ENCODE assay signal across 9 cellular contexts in the genomic region with DNA sequence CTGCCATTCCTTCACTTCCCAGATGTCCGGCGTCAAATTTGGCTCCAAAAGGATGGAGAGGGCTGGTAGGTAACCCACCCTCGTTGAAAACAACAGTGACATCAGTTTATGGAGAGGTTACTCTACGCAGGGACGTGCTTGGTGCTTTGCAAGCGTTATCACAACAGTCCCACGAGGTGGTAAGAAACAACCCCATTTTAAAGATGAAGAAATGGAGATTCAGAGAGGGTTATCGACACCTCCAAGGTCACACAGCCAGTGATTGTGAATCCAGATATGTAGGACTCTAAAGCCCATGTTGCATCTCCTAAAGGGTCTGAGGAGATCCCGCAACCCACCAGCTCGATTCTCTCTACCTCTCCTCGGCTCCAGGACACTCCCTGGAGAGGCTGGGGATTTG. TPM values are rescaled to one million over a fixed set of nuclear protein-coding genes. Genes with fewer than 3 reads are reported as not detected.
DNase-seq lines count a peak whose midpoint lies in the region; ATAC-seq and TF ChIP-seq lines count a peak whose summit lies in the region.
"Had no signal": no experiment of that assay in that cellular context is flagged by ENCODE, and none has a peak within 500 bp of the region (broad histone marks: within the 10 kb centered on the region; RNA-seq: fewer than 3 reads in every experiment).

No MANE protein-coding gene starts in this region.

- H3K27me3 ChIP-seq in SJCRH30 = no peaks in the 10 kb centered on the region

- no peak for ATAC-seq in GM19023 (IDR thresholded peaks at IDR 0.05; ENCODE audit: unreplicated experiment)
- ATAC-seq in GM21619 (IDR thresholded peaks at IDR 0.05; ENCODE audit: unreplicated experiment) = no peak

- TF ChIP-seq POLR2A in erythroblast (IDR thresholded peaks at IDR 0.05; ENCODE audit: low read length) = no peak

- DNase-seq in NCI-H82 (lab: John Stamatoyannopoulos, UW) = peak; percentile 47
- DNase-seq in NCI-H82 treated with DMSO at 0.1 percent for 48 hours (lab: John Stamatoyannopoulos, UW; ENCODE audit: unreplicated experiment) = no peak
- no peak for DNase-seq in SJCRH30
- DNase-seq in erythroblast (lab: John Stamatoyannopoulos, UW) = peak; percentile 54 to 59
- no peak for DNase-seq in hepatic stellate cell (ENCODE audit: low spot score)

- H3K9me3 ChIP-seq in SJCRH30 (replicated peaks) = no peaks in the 10 kb centered on the region

- H3K4me3 ChIP-seq in SJCRH30 = peak overlapping the region; percentile 38
- peak overlapping the region; percentile 28 to 39 (median 31) for H3K4me3 ChIP-seq in skin epidermis

- H3K27ac ChIP-seq in SJCRH30 (0 out of 2 replicates have a peak overlapping the region, but pooled peaks have one; percentile 14), skin epidermis (peak overlapping the region in 7 of 21 experiments; percentile 16 to 76 (median 49))
- H3K27ac ChIP-seq: VCaP had no signal

- H3K36me3 ChIP-seq in SJCRH30 = no peaks in the 10 kb centered on the region

- peaks cover 14% of the 10 kb centered on the region for H3K4me1 ChIP-seq in SJCRH30

RNA-seq across cellular contexts. Expression of a gene that starts 0.8 kb away (rescaled TPM):
- total RNA-seq in SJCRH30 (2014; rRNA removed; shearing (Covaris generic)) = 1.3 and 1.9 TPM in 2 replicates

RNA-seq across cellular contexts. Expression of a gene that starts 36.4 kb away (rescaled TPM):
- total RNA-seq in SJCRH30 (2014; rRNA removed; shearing (Covaris generic)) = 0.22 TPM in 1 of 2 replicates, not detected in the other

RNA-seq across cellular contexts. Expression of a gene that starts 40.3 kb away (rescaled TPM):
- 0.30 and 0.48 TPM in 2 replicates for total RNA-seq in SJCRH30 (2014; rRNA removed; shearing (Covaris generic))

Comparison
In these comparisons a context has a peak if more than half of its experiments do, and no peak if none do; other contexts are left out.
1. DNase-seq: peak in NCI-H82 (single experiment) and erythroblast (2 of 2); none in NCI-H82 treated with DMSO at 0.1 percent for 48 hours (single experiment), SJCRH30 (0 of 2) and hepatic stellate cell (single experiment).